ENCODE assay signal across 15 cellular contexts in the genomic region with DNA sequence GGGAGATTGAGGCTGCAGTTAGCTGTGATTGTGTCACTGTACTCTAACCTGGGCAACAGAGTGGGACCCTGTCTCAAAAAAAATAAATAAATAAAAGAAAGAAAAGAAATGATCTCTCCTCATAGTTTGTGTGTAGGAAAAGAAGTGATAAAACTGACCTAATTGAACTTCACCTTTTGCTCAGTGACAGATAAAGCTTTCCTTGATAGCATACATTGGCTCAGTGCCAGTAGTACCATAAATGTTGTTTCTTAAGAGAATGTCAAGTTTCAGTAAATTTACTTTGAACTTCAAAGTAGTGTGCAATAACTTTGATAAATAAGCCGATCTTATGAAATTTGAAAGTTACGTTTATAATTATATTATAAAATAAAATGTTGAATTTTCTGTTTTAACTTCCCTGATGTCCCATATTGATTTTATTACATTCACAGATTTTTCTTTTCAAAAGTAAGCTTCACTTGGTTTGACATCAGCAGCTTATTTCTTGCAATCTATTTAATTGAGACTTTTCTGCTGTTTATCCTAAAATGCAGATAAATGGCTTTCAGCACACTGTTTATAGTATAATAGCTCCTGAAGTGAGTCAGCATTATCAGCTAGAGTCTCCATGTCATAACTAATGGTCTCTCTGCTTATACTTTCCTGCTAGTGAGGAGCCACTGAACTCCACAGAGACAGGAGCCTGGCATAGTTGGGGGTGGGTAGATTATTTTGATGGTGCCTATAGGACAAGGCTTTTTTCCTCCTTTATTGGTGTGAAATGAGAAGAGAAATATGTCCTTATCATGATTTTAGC.
A peak's percentile ranks its signal among the peaks of the same experiment; 100 is the strongest.
DNase-seq lines count a peak whose midpoint lies in the region; ATAC-seq, FAIRE-seq and TF ChIP-seq lines count a peak whose summit lies in the region.
"Had no signal": no experiment of that assay in that cellular context is flagged by ENCODE, and none has a peak within 500 bp of the region (broad histone marks: within the 10 kb centered on the region; RNA-seq: fewer than 3 reads in every experiment).

No MANE protein-coding gene starts in this region.

- H3K27me3 Mint-ChIP-seq in CD4-positive, alpha-beta memory T cell: peaks cover 2 to 3% of the 10 kb centered on the region in 2 donors

- no peaks in the 10 kb centered on the region for H3K9me3 Mint-ChIP-seq in CD4-positive, alpha-beta memory T cell
- H3K9me3 Mint-ChIP-seq: activated T-cell treated with anti-CD3 and anti-CD28 coated beads, Interleukin-2, amount 50 U/mL, for 4 hours had no signal

- H3K27ac Mint-ChIP-seq in CD4-positive, alpha-beta memory T cell: no peak overlapping the region

- no peak for FAIRE-seq in A549 (lab: Jason Lieb, UNC)
- no peak for FAIRE-seq in GM12892 (lab: Jason Lieb, UNC)
- FAIRE-seq: GM19239 had no signal

- peak overlapping the region; percentile 60 for H3K4me2 ChIP-seq in A549
- H3K4me2 ChIP-seq in hepatocyte: peak overlapping the region; percentile 38

- H4K20me1 ChIP-seq in hepatocyte (ENCODE audit: insufficient read depth, poor library complexity, severe bottlenecking): no peaks in the 10 kb centered on the region

- no peak overlapping the region for H2AFZ ChIP-seq in hepatocyte

- H3K4me1 ChIP-seq in A549 (peaks cover 91% of the 10 kb centered on the region), HEK293 (ENCODE audit: control insufficient read depth, insufficient read depth, low read length) (peaks cover 23% of the 10 kb centered on the region), adipocyte (ENCODE audit: control insufficient read depth, insufficient read depth, low read length) (peaks cover 21% of the 10 kb centered on the region), hepatocyte (ENCODE audit: insufficient read depth) (peaks cover 26% of the 10 kb centered on the region)
- H3K4me1 ChIP-seq in CD4-positive, alpha-beta memory T cell (ENCODE audit: insufficient read depth, low read length): peaks cover 8% of the 10 kb centered on the region

- ATAC-seq in A549: peak in 1 of 2 experiments; percentile 37; a peak in 3 of 6 replicates
- no peak for ATAC-seq in GM18498 (IDR thresholded peaks at IDR 0.05; ENCODE audit: unreplicated experiment)
- ATAC-seq: activated T-cell treated with anti-CD3 and anti-CD28 coated beads, Interleukin-2, amount 50 U/mL, for 4 hours had no signal

- H3K4me1 Mint-ChIP-seq in CD4-positive, alpha-beta memory T cell: peaks cover 5 to 10% (median 6%) of the 10 kb centered on the region in 4 donors

- no peak overlapping the region for H3K9ac ChIP-seq in adipocyte (ENCODE audit: low read length)

- no peak for TF ChIP-seq EP300 in A549 (IDR thresholded peaks at IDR 0.05)

- H3K4me3 Mint-ChIP-seq in CD4-positive, alpha-beta memory T cell: no peak overlapping the region
- H3K4me3 Mint-ChIP-seq: activated T-cell treated with anti-CD3 and anti-CD28 coated beads, Interleukin-2, amount 50 U/mL, for 4 hours had no signal

- CTCF ChIA-PET in A549 (lab: Yijun Ruan, JAX) (interaction anchor here (0.7 to 1.0 kb wide), 2 partner anchors 8 to 41 kb away, joined by 3 read pairs; no protein-coding TSS in a partner anchor), HEK293 (lab: Yijun Ruan, JAX) (interaction anchor here (1.2 kb wide), 1 partner anchor 464 kb away, joined by 3 read pairs; no protein-coding TSS in a partner anchor)
- CTCF ChIA-PET in CD4-positive, alpha-beta memory T cell (lab: Charles Lee; ENCODE audit: partially characterized antibody): no interaction called here

- H3K36me3 ChIP-seq in HEK293 (ENCODE audit: control insufficient read depth in 2 of 2, insufficient read depth in 1 of 2, low read length in 2 of 2): no peaks in the 10 kb centered on the region
- H3K36me3 ChIP-seq in adipocyte (ENCODE audit: control insufficient read depth, insufficient read depth, low read length, severe bottlenecking): no peaks in the 10 kb centered on the region
- no peaks in the 10 kb centered on the region for H3K36me3 ChIP-seq in hepatocyte (replicated peaks; ENCODE audit: insufficient read depth, low read depth)
- no peaks in the 10 kb centered on the region for H3K36me3 ChIP-seq in CD4-positive, alpha-beta memory T cell (ENCODE audit: insufficient read depth, low read length)

- no peak for TF ChIP-seq CTCF in A549 (IDR thresholded peaks at IDR 0.05)
- TF ChIP-seq CTCF in HEK293 (tag by site-specific recombination; IDR thresholded peaks at IDR 0.05): no peak
- no peak for TF ChIP-seq CTCF in hepatocyte (IDR thresholded peaks at IDR 0.05; ENCODE audit: poor library complexity)

- H3K27ac ChIP-seq in A549 (peak overlapping the region; percentile 88 to 89), HEK293 (ENCODE audit: extremely low read depth, low read depth, low read length) (no peak overlapping the region; the same call in 1 of the 2 replicates), hepatocyte (peak overlapping the region; percentile 41)
- H3K27ac ChIP-seq in CD4-positive, alpha-beta memory T cell (ENCODE audit: low read depth, low read length): no peak overlapping the region
- H3K27ac ChIP-seq: testis had no signal

- no peaks in the 10 kb centered on the region for H3K9me2 ChIP-seq in hepatocyte (replicated peaks; ENCODE audit: insufficient read depth)

- POLR2A ChIA-PET in A549 (lab: Yijun Ruan, JAX): no interaction called here
- POLR2A ChIA-PET in HEK293 (lab: Yijun Ruan, JAX): no interaction called here
- POLR2A ChIA-PET in CD4-positive, alpha-beta memory T cell (lab: Charles Lee; ENCODE audit: partially characterized antibody): no interaction called here

- no peaks in the 10 kb centered on the region for H3K36me3 Mint-ChIP-seq in CD4-positive, alpha-beta memory T cell

- no peak for TF ChIP-seq RAD21 in A549 (conservative IDR thresholded peaks at IDR 0.05 in 1 of 2, IDR thresholded peaks at IDR 0.05 in 1 of 2)

- no peaks in the 10 kb centered on the region for H3K79me2 ChIP-seq in hepatocyte

- intact Hi-C loops in CD4-positive, alpha-beta memory T cell (cut with micrococcal nuclease): no loop called here

- WGBS in A549 (ENCODE audit: missing lambda C conversion rate): 17% methylated on average over 2 of the region's 2 CpGs
- 55% methylated on average over 2 of the region's 2 CpGs for whole genome bisulfite sequencing in hepatocyte (ENCODE audit: low lambda C conversion rate, missing lambda C conversion rate)

- TF ChIP-seq POLR2A in A549 (IDR thresholded peaks at IDR 0.05; ENCODE audit: low read length) (no peak), GM12892 (IDR thresholded peaks at IDR 0.05; ENCODE audit: low read depth, low read length) (no peak)

- H3K27me3 ChIP-seq in adipocyte (replicated peaks; ENCODE audit: control insufficient read depth, insufficient read depth, low read length) (no peaks in the 10 kb centered on the region), hepatocyte (no peaks in the 10 kb centered on the region)
- H3K27me3 ChIP-seq in CD4-positive, alpha-beta memory T cell (ENCODE audit: insufficient read depth, low read length): no peaks in the 10 kb centered on the region
- H3K27me3 ChIP-seq: testis had no signal

- H3K9me3 ChIP-seq in A549: no peaks in the 10 kb centered on the region
- no peaks in the 10 kb centered on the region for H3K9me3 ChIP-seq in HEK293 (ENCODE audit: control insufficient read depth, insufficient read depth, low read depth, low read length)
- no peaks in the 10 kb centered on the region for H3K9me3 ChIP-seq in adipocyte (ENCODE audit: control insufficient read depth, low read length)
- H3K9me3 ChIP-seq in hepatocyte (ENCODE audit: low read depth): no peaks in the 10 kb centered on the region
- no peaks in the 10 kb centered on the region for H3K9me3 ChIP-seq in CD4-positive, alpha-beta memory T cell (ENCODE audit: control insufficient read depth in 1 of 2, low read length in 2 of 2)
- H3K9me3 ChIP-seq: testis had no signal

- DNase-seq in A549 (ENCODE audit: low read depth in 1 of 2, low spot score in 1 of 2) (peak in 1 of 2 experiments; percentile 55), adipocyte (ENCODE audit: low read depth) (peak; percentile 33), hepatocyte (ENCODE audit: low spot score) (peak; percentile 40), GM12892 (ENCODE audit: insufficient read length) (no peak), NCI-H187 treated with DMSO at 0.1 percent for 48 hours (lab: John Stamatoyannopoulos, UW) (no peak)
- DNase-seq in CD4-positive, alpha-beta memory T cell: no peak
- DNase-seq: activated CD4-positive, alpha-beta T cell treated with anti-CD3 and anti-CD28 coated beads, Interleukin-2, amount 50 U/mL, for 48 hours; activated T-cell treated with anti-CD3 and anti-CD28 coated beads, Interleukin-2, amount 50 U/mL, for 4 hours; MM.1S; SIG-M5; T1000; testis had no signal

- H3K4me3 ChIP-seq in A549: no peak overlapping the region
- no peak overlapping the region for H3K4me3 ChIP-seq in HEK293 (ENCODE audit: low read depth, low read length)
- no peak overlapping the region for H3K4me3 ChIP-seq in adipocyte (ENCODE audit: low read length)
- no peak overlapping the region for H3K4me3 ChIP-seq in hepatocyte
- no peak overlapping the region for H3K4me3 ChIP-seq in CD4-positive, alpha-beta memory T cell (ENCODE audit: low read length in 2 of 2)
- H3K4me3 ChIP-seq: testis had no signal

TF ChIP-seq in A549, 52 proteins besides CTCF, POLR2A, EP300 and RAD21:
- no peak for TF ChIP-seq FOSL2 (IDR thresholded peaks at IDR 0.05)
- peak; percentile 24; the same call in 1 of the 2 replicates for TF ChIP-seq FOSL2 (CRISPR knock-in tag; IDR thresholded peaks at IDR 0.05)
- peak; percentile 36; the same call in 1 of the 2 replicates for TF ChIP-seq NFE2L2 (conservative IDR thresholded peaks at IDR 0.05; ENCODE audit: low read length)
- TF ChIP-seq SMC3 (IDR thresholded peaks at IDR 0.05): no peak
- peak; percentile 84 for TF ChIP-seq MAFK (IDR thresholded peaks at IDR 0.05; ENCODE audit: partially characterized antibody)
- peak; percentile 36; the same call in 1 of the 2 replicates for TF ChIP-seq EHF (CRISPR knock-in tag; IDR thresholded peaks at IDR 0.05)
- TF ChIP-seq NPAS2 (CRISPR knock-in tag; IDR thresholded peaks at IDR 0.05; ENCODE audit: borderline replicate concordance): no peak

TF ChIP-seq in HEK293, 187 proteins besides CTCF, POLR2A, EP300 and RAD21 (continues in another document):
- peak; percentile 55 for TF ChIP-seq OSR2 (tag by site-specific recombination; IDR thresholded peaks at IDR 0.05)
- TF ChIP-seq, protein P1, sequence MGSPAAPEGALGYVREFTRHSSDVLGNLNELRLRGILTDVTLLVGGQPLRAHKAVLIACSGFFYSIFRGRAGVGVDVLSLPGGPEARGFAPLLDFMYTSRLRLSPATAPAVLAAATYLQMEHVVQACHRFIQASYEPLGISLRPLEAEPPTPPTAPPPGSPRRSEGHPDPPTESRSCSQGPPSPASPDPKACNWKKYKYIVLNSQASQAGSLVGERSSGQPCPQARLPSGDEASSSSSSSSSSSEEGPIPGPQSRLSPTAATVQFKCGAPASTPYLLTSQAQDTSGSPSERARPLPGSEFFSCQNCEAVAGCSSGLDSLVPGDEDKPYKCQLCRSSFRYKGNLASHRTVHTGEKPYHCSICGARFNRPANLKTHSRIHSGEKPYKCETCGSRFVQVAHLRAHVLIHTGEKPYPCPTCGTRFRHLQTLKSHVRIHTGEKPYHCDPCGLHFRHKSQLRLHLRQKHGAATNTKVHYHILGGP (tag by site-specific recombination; IDR thresholded peaks at IDR 0.05): peak; percentile 69

Comparison
In these comparisons a context has a peak if more than half of its experiments do, and no peak if none do; other contexts are left out.
1. DNase-seq: peak in adipocyte (single experiment) and hepatocyte (single experiment); none in GM12892 (single experiment), CD4-positive, alpha-beta memory T cell (0 of 5) and NCI-H187 treated with DMSO at 0.1 percent for 48 hours (single experiment).
2. H3K27ac ChIP-seq: peak in A549 (2 of 2) and hepatocyte (single experiment); none in HEK293 (single experiment) and CD4-positive, alpha-beta memory T cell (single experiment).